ENCODE assay signal across 17 cellular contexts in the genomic region with DNA sequence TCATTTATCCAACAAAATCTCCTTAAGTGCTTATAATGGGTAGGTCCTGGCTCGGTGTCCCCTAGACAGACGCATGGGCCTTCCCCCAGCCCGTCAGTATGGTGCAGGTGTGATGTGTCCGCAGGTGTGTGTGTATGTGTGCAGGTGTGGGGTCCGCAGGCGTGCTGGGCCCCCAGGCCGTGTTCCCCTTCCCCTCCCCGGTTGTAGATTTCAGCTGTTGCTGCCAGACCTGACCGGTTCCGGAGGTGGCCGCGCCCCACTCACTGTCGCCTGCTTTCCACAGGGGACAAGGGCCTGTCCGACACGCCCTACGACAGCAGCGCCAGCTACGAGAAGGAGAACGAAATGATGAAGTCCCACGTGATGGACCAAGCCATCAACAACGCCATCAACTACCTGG. TPM values are rescaled to one million over a fixed set of nuclear protein-coding genes. Genes with fewer than 3 reads are reported as not detected.
A peak's percentile ranks its signal among the peaks of the same experiment; 100 is the strongest.
DNase-seq lines count a peak whose midpoint lies in the region; ATAC-seq and TF ChIP-seq lines count a peak whose summit lies in the region.
"Had no signal": no experiment of that assay in that cellular context is flagged by ENCODE, and none has a peak within 500 bp of the region (broad histone marks: within the 10 kb centered on the region; RNA-seq: fewer than 3 reads in every experiment).

No MANE protein-coding gene starts in this region.

- H4K5ac ChIP-seq in IMR-90 (ENCODE audit: low read depth, low read length), result no peak overlapping the region

- H3K4me1 ChIP-seq in IMR-90 (ENCODE audit: control insufficient read depth, insufficient read depth, low read length), result no peaks in the 10 kb centered on the region
- H3K4me1 ChIP-seq in mammary epithelial cell (ENCODE audit: insufficient read depth, low read length), result no peaks in the 10 kb centered on the region
- H3K4me1 ChIP-seq: A549 had no signal

- no peaks in the 10 kb centered on the region for H3K9me3 ChIP-seq in IMR-90 (ENCODE audit: control insufficient read depth, insufficient read depth, low read length)
- no peaks in the 10 kb centered on the region for H3K9me3 ChIP-seq in mammary epithelial cell (replicated peaks; ENCODE audit: insufficient read depth, low read length)
- H3K9me3 ChIP-seq: A549 had no signal

- H3K9me1 ChIP-seq in IMR-90 (ENCODE audit: insufficient read depth, low read length), result no peaks in the 10 kb centered on the region

- H3K79me1 ChIP-seq in IMR-90 (ENCODE audit: low read depth in 1 of 2, low read length in 2 of 2), result no peaks in the 10 kb centered on the region

- no peak overlapping the region for H3K56ac ChIP-seq in IMR-90 (ENCODE audit: extremely low read depth, insufficient read depth, low read length)

- no peak overlapping the region for H4K8ac ChIP-seq in IMR-90 (ENCODE audit: low read depth in 2 of 2, low read length in 2 of 2)

- POLR2A ChIA-PET in IMR-90 (lab: Charles Lee; ENCODE audit: unreplicated experiment), result no interaction called here
- POLR2A ChIA-PET in RWPE1 (lab: Yijun Ruan, JAX; ENCODE audit: low non-redundant PET), result no interaction called here

- H2AK5ac ChIP-seq in IMR-90 (ENCODE audit: low read depth, low read length), result no peak overlapping the region

- no peak overlapping the region for H2BK120ac ChIP-seq in IMR-90 (ENCODE audit: low read depth, low read length)

- H3K4me2 ChIP-seq in IMR-90 (ENCODE audit: low read depth, low read length) (no peak overlapping the region), mammary epithelial cell (ENCODE audit: insufficient read depth, low read depth, low read length) (no peak overlapping the region)
- H3K4me2 ChIP-seq: A549; BLaER1 treated with 17β-estradiol and CSF1 and Interleukin-3, amounts not matched to agents 10 nM and 100 nM had no signal

- dilution Hi-C loops in IMR-90 (cut with HindIII; ENCODE audit: low sequenced_read_pairs, unreplicated experiment) (no loop called here), mammary epithelial cell (cut with HindIII; ENCODE audit: low sequenced_read_pairs) (no loop called here)

- no peak overlapping the region for H3K4ac ChIP-seq in IMR-90 (ENCODE audit: low read depth, low read length)

- no peak overlapping the region for H2BK20ac ChIP-seq in IMR-90 (ENCODE audit: low read depth, low read length)

- intact Hi-C loops in IMR-90 (cut with micrococcal nuclease), result no loop called here
- intact Hi-C loops in mammary epithelial cell (cut with micrococcal nuclease), result no loop called here

- H3K36me3 ChIP-seq in IMR-90 (ENCODE audit: control insufficient read depth, insufficient read depth, low read length) (no peaks in the 10 kb centered on the region), mammary epithelial cell (ENCODE audit: insufficient read depth, low read length) (no peaks in the 10 kb centered on the region)

- no peaks in the 10 kb centered on the region for H3K79me2 ChIP-seq in mammary epithelial cell (ENCODE audit: insufficient read depth, low read length)

- WGBS in IMR-90 (ENCODE audit: extremely low coverage in 2 of 2, insufficient read length in 1 of 2), 2 experiments, result no CpG with 5 or more reads among the region's 21 CpGs
- WGBS in mammary epithelial cell (ENCODE audit: low coverage, missing lambda C conversion rate), result 94% methylated on average over 15 of the region's 21 CpGs

- peak overlapping the region; percentile 9 for H2AK9ac ChIP-seq in IMR-90 (replicated peaks; ENCODE audit: low read depth, low read length, poor library complexity)

- H3K4me1 Mint-ChIP-seq in T-helper 1 cell treated with Interleukin-12 subunit alpha and Interleukin-12 subunit beta and Interleukin-4 antibody, amounts not matched to agents 30 μg/mL and 1 μg/mL, for 36 hours (ENCODE audit: low read depth), result peaks cover 66% of the 10 kb centered on the region
- peaks cover 88% of the 10 kb centered on the region for H3K4me1 Mint-ChIP-seq in activated naive CD8-positive, alpha-beta T cell treated with anti-CD3 and anti-CD28 coated beads, Interleukin-2, amount 50 U/mL, for 24 hours
- peaks cover 71% of the 10 kb centered on the region for H3K4me1 Mint-ChIP-seq in stimulated activated memory B cell treated with anti-CD40 and anti-IgM and Interleukin-4, amounts not matched to agents 10 μg/mL and 1 μg/mL and 100 μg/mL, for 72 hours

- H3K27ac ChIP-seq in IMR-90 (ENCODE audit: insufficient read depth, low read length), result no peak overlapping the region
- no peak overlapping the region for H3K27ac ChIP-seq in mammary epithelial cell (ENCODE audit: insufficient read depth, low read depth, low read length)
- H3K27ac ChIP-seq in RWPE1, result no peak overlapping the region
- H3K27ac ChIP-seq: A549; BLaER1 treated with 17β-estradiol and CSF1 and Interleukin-3, amounts not matched to agents 10 nM and 100 nM had no signal

- H2AFZ ChIP-seq in IMR-90 (replicated peaks; ENCODE audit: low read length, poor library complexity) (no peak overlapping the region), mammary epithelial cell (ENCODE audit: low read depth, low read length) (no peak overlapping the region)

- no peak overlapping the region for H4K91ac ChIP-seq in IMR-90 (ENCODE audit: insufficient read depth, low read depth, low read length)

- H3K27me3 ChIP-seq in IMR-90 (ENCODE audit: control insufficient read depth, insufficient read depth, low read length), result peaks cover 23% of the 10 kb centered on the region
- peaks cover 15% of the 10 kb centered on the region for H3K27me3 ChIP-seq in mammary epithelial cell (ENCODE audit: insufficient read depth, low read length)
- H3K27me3 ChIP-seq: BLaER1 treated with 17β-estradiol and CSF1 and Interleukin-3, amounts not matched to agents 10 nM and 100 nM had no signal

- no peak for DNase-seq in T-helper 1 cell
- DNase-seq in IMR-90, result no peak
- DNase-seq in activated naive CD8-positive, alpha-beta T cell treated with anti-CD3 and anti-CD28 coated beads, Interleukin-2, amount 50 U/mL, for 24 hours, result no peak
- DNase-seq in mammary epithelial cell, result no peak
- no peak for DNase-seq in RWPE1 (ENCODE audit: low spot score)
- DNase-seq: Calu3; CD8-positive, alpha-beta T cell; NCI-H1694; NCI-H2081 treated with DMSO at 0.1 percent for 48 hours; NCI-H510A; NCI-H774; SHP77 treated with DMSO at 0.1 percent for 48 hours had no signal

- CTCF ChIA-PET in IMR-90 (lab: Yijun Ruan, JAX), result no interaction called here
- CTCF ChIA-PET in mammary epithelial cell (lab: Charles Lee; ENCODE audit: low non-redundant PET), result no interaction called here
- CTCF ChIA-PET in RWPE1 (lab: Yijun Ruan, JAX), result no interaction called here

- H3K18ac ChIP-seq in IMR-90 (ENCODE audit: low read depth, low read length), result no peak overlapping the region

- in situ Hi-C loops in IMR-90 (cut with MboI; ENCODE audit: low sequenced_read_pairs) (no loop called here), mammary epithelial cell (cut with MboI; ENCODE audit: low sequenced_read_pairs in 2 of 2) (no loop called here)

- H3K14ac ChIP-seq in IMR-90 (replicated peaks; ENCODE audit: low read depth, low read length), result no peak overlapping the region

- H3K4me3 ChIP-seq in IMR-90 (ENCODE audit: insufficient read depth, low read depth, low read length), result no peak overlapping the region
- H3K4me3 ChIP-seq in mammary epithelial cell (replicated peaks in 1 of 3; ENCODE audit: insufficient read depth in 1 of 3, low read depth in 2 of 3, low read length in 3 of 3), result no peak overlapping the region
- H3K4me3 ChIP-seq: A549; BLaER1 treated with 17β-estradiol and CSF1 and Interleukin-3, amounts not matched to agents 10 nM and 100 nM; K562 had no signal

- no TSS peak for BruUV-seq in IMR-90 (replicated peaks; lab: Mats Ljungman, UMichigan)
- BruUV-seq in mammary epithelial cell (replicated peaks; lab: Mats Ljungman, UMichigan), result no TSS peak

- no peaks in the 10 kb centered on the region for H3K27me3 Mint-ChIP-seq in T-helper 1 cell treated with Interleukin-12 subunit alpha and Interleukin-12 subunit beta and Interleukin-4 antibody, amounts not matched to agents 30 μg/mL and 1 μg/mL, for 36 hours (ENCODE audit: low read depth)
- no peaks in the 10 kb centered on the region for H3K27me3 Mint-ChIP-seq in activated naive CD8-positive, alpha-beta T cell treated with anti-CD3 and anti-CD28 coated beads, Interleukin-2, amount 50 U/mL, for 24 hours
- H3K27me3 Mint-ChIP-seq in stimulated activated memory B cell treated with anti-CD40 and anti-IgM and Interleukin-4, amounts not matched to agents 10 μg/mL and 1 μg/mL and 100 μg/mL, for 72 hours, result no peaks in the 10 kb centered on the region

- TF ChIP-seq POLR2A in IMR-90 (IDR thresholded peaks at IDR 0.05; ENCODE audit: low read depth, low read length), result no peak

- no peak for ATAC-seq in IMR-90 (ENCODE audit: low read depth)
- ATAC-seq in activated naive CD8-positive, alpha-beta T cell treated with anti-CD3 and anti-CD28 coated beads, Interleukin-2, amount 50 U/mL, for 24 hours, result no peak
- no peak for ATAC-seq in stimulated activated memory B cell treated with anti-CD40 and anti-IgM and Interleukin-4, amounts not matched to agents 10 μg/mL and 1 μg/mL and 100 μg/mL, for 72 hours
- ATAC-seq: A549; CD8-positive, alpha-beta T cell; K562 had no signal

- H3K9ac ChIP-seq in IMR-90 (ENCODE audit: low read depth, low read length) (no peak overlapping the region), mammary epithelial cell (ENCODE audit: insufficient read depth, low read length) (no peak overlapping the region)
- H3K9ac ChIP-seq: BLaER1 treated with 17β-estradiol and CSF1 and Interleukin-3, amounts not matched to agents 10 nM and 100 nM had no signal

- H3K4me3 Mint-ChIP-seq in T-helper 1 cell treated with Interleukin-12 subunit alpha and Interleukin-12 subunit beta and Interleukin-4 antibody, amounts not matched to agents 30 μg/mL and 1 μg/mL, for 36 hours, result no peak overlapping the region
- H3K4me3 Mint-ChIP-seq in activated naive CD8-positive, alpha-beta T cell treated with anti-CD3 and anti-CD28 coated beads, Interleukin-2, amount 50 U/mL, for 24 hours, result no peak overlapping the region
- H3K4me3 Mint-ChIP-seq in stimulated activated memory B cell treated with anti-CD40 and anti-IgM and Interleukin-4, amounts not matched to agents 10 μg/mL and 1 μg/mL and 100 μg/mL, for 72 hours, result no peak overlapping the region
- H3K4me3 Mint-ChIP-seq: CD8-positive, alpha-beta T cell had no signal

- H3K9me3 Mint-ChIP-seq in T-helper 1 cell treated with Interleukin-12 subunit alpha and Interleukin-12 subunit beta and Interleukin-4 antibody, amounts not matched to agents 30 μg/mL and 1 μg/mL, for 36 hours, result no peaks in the 10 kb centered on the region
- H3K9me3 Mint-ChIP-seq in activated naive CD8-positive, alpha-beta T cell treated with anti-CD3 and anti-CD28 coated beads, Interleukin-2, amount 50 U/mL, for 24 hours, result no peaks in the 10 kb centered on the region
- no peaks in the 10 kb centered on the region for H3K9me3 Mint-ChIP-seq in stimulated activated memory B cell treated with anti-CD40 and anti-IgM and Interleukin-4, amounts not matched to agents 10 μg/mL and 1 μg/mL and 100 μg/mL, for 72 hours
- H3K9me3 Mint-ChIP-seq: CD8-positive, alpha-beta T cell had no signal

- TF ChIP-seq CTCF in IMR-90 (conservative IDR thresholded peaks at IDR 0.05; ENCODE audit: low read depth, low read length), result no peak
- TF ChIP-seq CTCF in mammary epithelial cell (conservative IDR thresholded peaks at IDR 0.05 in 1 of 2, IDR thresholded peaks at IDR 0.05 in 1 of 2; ENCODE audit: extremely low read depth in 1 of 2, insufficient read depth in 1 of 2, low read depth in 1 of 2, low read length in 2 of 2), result no peak
- TF ChIP-seq CTCF in RWPE1 (conservative IDR thresholded peaks at IDR 0.05; ENCODE audit: low read depth), result no peak

- H3K23ac ChIP-seq in IMR-90 (ENCODE audit: low read depth, low read length), result no peak overlapping the region

- no peak for TF ChIP-seq RAD21 in IMR-90 (IDR thresholded peaks at IDR 0.05; ENCODE audit: low read length)

- H3K36me3 Mint-ChIP-seq in T-helper 1 cell treated with Interleukin-12 subunit alpha and Interleukin-12 subunit beta and Interleukin-4 antibody, amounts not matched to agents 30 μg/mL and 1 μg/mL, for 36 hours (ENCODE audit: low read depth), result peaks cover 73% of the 10 kb centered on the region
- H3K36me3 Mint-ChIP-seq in activated naive CD8-positive, alpha-beta T cell treated with anti-CD3 and anti-CD28 coated beads, Interleukin-2, amount 50 U/mL, for 24 hours (ENCODE audit: low read depth), result peaks cover 77% of the 10 kb centered on the region
- peaks cover 78% of the 10 kb centered on the region for H3K36me3 Mint-ChIP-seq in stimulated activated memory B cell treated with anti-CD40 and anti-IgM and Interleukin-4, amounts not matched to agents 10 μg/mL and 1 μg/mL and 100 μg/mL, for 72 hours

- H4K20me1 ChIP-seq in IMR-90 (ENCODE audit: insufficient read depth, low read length), result no peaks in the 10 kb centered on the region
- no peaks in the 10 kb centered on the region for H4K20me1 ChIP-seq in mammary epithelial cell (ENCODE audit: insufficient read depth, low read length)

- no peak overlapping the region for H2BK15ac ChIP-seq in IMR-90 (ENCODE audit: low read depth, low read length)

- H2BK5ac ChIP-seq in IMR-90 (ENCODE audit: low read depth, low read length, poor library complexity, severe bottlenecking), result no peak overlapping the region

- H3K27ac Mint-ChIP-seq in T-helper 1 cell treated with Interleukin-12 subunit alpha and Interleukin-12 subunit beta and Interleukin-4 antibody, amounts not matched to agents 30 μg/mL and 1 μg/mL, for 36 hours, result peak overlapping the region; percentile 31
- H3K27ac Mint-ChIP-seq in activated naive CD8-positive, alpha-beta T cell treated with anti-CD3 and anti-CD28 coated beads, Interleukin-2, amount 50 U/mL, for 24 hours, result peak overlapping the region; percentile 59
- peak overlapping the region; percentile 85 for H3K27ac Mint-ChIP-seq in stimulated activated memory B cell treated with anti-CD40 and anti-IgM and Interleukin-4, amounts not matched to agents 10 μg/mL and 1 μg/mL and 100 μg/mL, for 72 hours

RNA-seq across cellular contexts. Expression of a gene that starts 50.5 kb away (rescaled TPM):
- total RNA-seq in IMR-90 (2012; rRNA removed) (25.8 and 27.1 TPM in 2 replicates), mammary epithelial cell (10 to 100 TPM in 1 of 2 donors, 1 to 10 TPM in 1; 9.0 to 18.3 TPM)
- polyA plus RNA-seq in IMR-90 (2012; rRNA removed) (7.2 and 8.2 TPM in 2 replicates), mammary epithelial cell (10.4 TPM)
- 1.8 and 2.8 TPM in 2 replicates for polyA plus RNA-seq in IMR-90 (2012; cell fraction: cytosol; rRNA removed)
- polyA plus RNA-seq in IMR-90 (2012; cell fraction: nucleus; rRNA removed; ENCODE audit: low replicate concordance), result 1.6 and 5.9 TPM in 2 replicates
- 6.3 TPM for polyA minus RNA-seq in mammary epithelial cell

Comparison
In these comparisons a context has a peak if more than half of its experiments do, and no peak if none do; other contexts are left out.
1. H3K27ac Mint-ChIP-seq: peak in every context shown above with its lines; median percentile 85 in stimulated activated memory B cell treated with anti-CD40 and anti-IgM and Interleukin-4, amounts not matched to agents 10 μg/mL and 1 μg/mL and 100 μg/mL, for 72 hours; 59 in activated naive CD8-positive, alpha-beta T cell treated with anti-CD3 and anti-CD28 coated beads, Interleukin-2, amount 50 U/mL, for 24 hours; 31 in T-helper 1 cell treated with Interleukin-12 subunit alpha and Interleukin-12 subunit beta and Interleukin-4 antibody, amounts not matched to agents 30 μg/mL and 1 μg/mL, for 36 hours.